ENCODE assay signal across 17 cellular contexts in genomic region chr20:24033560-24033959, GRCh38. TPM values are rescaled to one million over a fixed set of nuclear protein-coding genes. Genes with fewer than 3 reads are reported as not detected.
DNase-seq lines count a peak whose midpoint lies in the region; ATAC-seq and TF ChIP-seq lines count a peak whose summit lies in the region.
"Had no signal": no experiment of that assay in that cellular context is flagged by ENCODE, and none has a peak within 500 bp of the region (broad histone marks: within the 10 kb centered on the region; RNA-seq: fewer than 3 reads in every experiment).

No MANE protein-coding gene starts in this region.

- peaks cover 38% of the 10 kb centered on the region for H3K4me1 ChIP-seq in KMS-11 (ENCODE audit: low read depth, poor library complexity, severe bottlenecking)
- H3K4me1 ChIP-seq: Peyer's patch had no signal

- H3K79me2 ChIP-seq in KMS-11 (ENCODE audit: insufficient read depth, low read depth): no peaks in the 10 kb centered on the region

- no peak overlapping the region for H3K4me3 ChIP-seq in KMS-11 (IDR thresholded peaks at IDR 0.05; ENCODE audit: insufficient read depth, low read depth, low read length)
- H3K4me3 ChIP-seq: Peyer's patch had no signal

- intact Hi-C loops in activated naive CD4-positive, alpha-beta T cell treated with anti-CD3 and anti-CD28 coated beads for 36 hours (cut with micrococcal nuclease): loop anchor here (1.0 to 10.0 kb wide), 4 partner anchors 12 to 1371 kb away; partner anchors contain the start of gene GINS1

- peaks cover 2% of the 10 kb centered on the region for H3K9me3 Mint-ChIP-seq in activated naive CD4-positive, alpha-beta T cell treated with anti-CD3 and anti-CD28 coated beads for 36 hours
- peaks cover 3% of the 10 kb centered on the region for H3K9me3 Mint-ChIP-seq in activated T-helper 17 cell treated with anti-CD3 and anti-CD28 coated beads, Interleukin-2, amount 50 U/mL, for 72 hours
- no peaks in the 10 kb centered on the region for H3K9me3 Mint-ChIP-seq in natural killer cell treated with Interleukin-12 subunit alpha and Interleukin-12 subunit beta and Interleukin-15 and Interleukin-18, amount 100 ng/mL, for 72 hours
- H3K9me3 Mint-ChIP-seq: H9 had no signal

- peaks cover 1% of the 10 kb centered on the region for H3K36me3 Mint-ChIP-seq in activated naive CD4-positive, alpha-beta T cell treated with anti-CD3 and anti-CD28 coated beads for 36 hours (ENCODE audit: low read depth)
- no peaks in the 10 kb centered on the region for H3K36me3 Mint-ChIP-seq in activated T-helper 17 cell treated with anti-CD3 and anti-CD28 coated beads, Interleukin-2, amount 50 U/mL, for 72 hours (ENCODE audit: low read depth)
- peaks cover 5% of the 10 kb centered on the region for H3K36me3 Mint-ChIP-seq in natural killer cell treated with Interleukin-12 subunit alpha and Interleukin-12 subunit beta and Interleukin-15 and Interleukin-18, amount 100 ng/mL, for 72 hours
- H3K36me3 Mint-ChIP-seq: IgD-negative memory B cell had no signal

- H2AFZ ChIP-seq in KMS-11 (ENCODE audit: low read depth): peak overlapping the region; percentile 39

- H4K20me1 ChIP-seq in KMS-11 (ENCODE audit: insufficient read depth): no peaks in the 10 kb centered on the region

- no peaks in the 10 kb centered on the region for H3K27me3 Mint-ChIP-seq in activated naive CD4-positive, alpha-beta T cell treated with anti-CD3 and anti-CD28 coated beads for 36 hours (ENCODE audit: low read depth)
- no peaks in the 10 kb centered on the region for H3K27me3 Mint-ChIP-seq in activated T-helper 17 cell treated with anti-CD3 and anti-CD28 coated beads, Interleukin-2, amount 50 U/mL, for 72 hours
- no peaks in the 10 kb centered on the region for H3K27me3 Mint-ChIP-seq in natural killer cell treated with Interleukin-12 subunit alpha and Interleukin-12 subunit beta and Interleukin-15 and Interleukin-18, amount 100 ng/mL, for 72 hours
- H3K27me3 Mint-ChIP-seq: IgD-negative memory B cell had no signal

- no peaks in the 10 kb centered on the region for H3K36me3 ChIP-seq in KMS-11 (ENCODE audit: insufficient read depth)
- H3K36me3 ChIP-seq: Peyer's patch had no signal

- peak overlapping the region; percentile 67 for H3K27ac ChIP-seq in KMS-11
- H3K27ac ChIP-seq: Peyer's patch had no signal

- CTCF ChIA-PET in activated naive CD4-positive, alpha-beta T cell treated with anti-CD3 and anti-CD28 coated beads for 36 hours (lab: Charles Lee): no interaction called here

- DNase-seq in activated naive CD4-positive, alpha-beta T cell treated with anti-CD3 and anti-CD28 coated beads for 36 hours: no peak
- no peak for DNase-seq in activated naive CD4-positive, alpha-beta T cell (lab: John Stamatoyannopoulos, UW)
- no peak for DNase-seq in natural killer cell treated with Interleukin-12 subunit alpha and Interleukin-12 subunit beta and Interleukin-15 and Interleukin-18, amount 100 ng/mL, for 72 hours (ENCODE audit: low spot score)
- DNase-seq in NCI-H2107 treated with DMSO at 0.1 percent for 48 hours (lab: John Stamatoyannopoulos, UW; ENCODE audit: unreplicated experiment): no peak
- DNase-seq in GM19240 (ENCODE audit: insufficient read length, low spot score): no peak
- no peak for DNase-seq in superior temporal gyrus (ENCODE audit: extremely low spot score)
- DNase-seq: ACHN, H9, NCI-H1436, NCI-H2029 treated with DMSO at 0.1 percent for 48 hours, NCI-H510A treated with DMSO at 0.1 percent for 48 hours, Peyer's patch, Right ventricle myocardium superior had no signal

- no peak overlapping the region for H3K4me3 Mint-ChIP-seq in activated naive CD4-positive, alpha-beta T cell treated with anti-CD3 and anti-CD28 coated beads for 36 hours
- H3K4me3 Mint-ChIP-seq in activated T-helper 17 cell treated with anti-CD3 and anti-CD28 coated beads, Interleukin-2, amount 50 U/mL, for 72 hours: peak overlapping the region; percentile 33
- peak overlapping the region; percentile 79 for H3K4me3 Mint-ChIP-seq in natural killer cell treated with Interleukin-12 subunit alpha and Interleukin-12 subunit beta and Interleukin-15 and Interleukin-18, amount 100 ng/mL, for 72 hours
- H3K4me3 Mint-ChIP-seq: H9, IgD-negative memory B cell had no signal

- H3K9ac ChIP-seq in KMS-11: no peak overlapping the region

- TF ChIP-seq CTCF in KMS-11 (conservative IDR thresholded peaks at IDR 0.05; ENCODE audit: low read depth, low read length): no peak

- peak overlapping the region; percentile 76 for H3K27ac Mint-ChIP-seq in activated naive CD4-positive, alpha-beta T cell treated with anti-CD3 and anti-CD28 coated beads for 36 hours
- H3K27ac Mint-ChIP-seq in activated T-helper 17 cell treated with anti-CD3 and anti-CD28 coated beads, Interleukin-2, amount 50 U/mL, for 72 hours: peak overlapping the region; percentile 42
- peak overlapping the region; percentile 81 to 90 for H3K27ac Mint-ChIP-seq in natural killer cell treated with Interleukin-12 subunit alpha and Interleukin-12 subunit beta and Interleukin-15 and Interleukin-18, amount 100 ng/mL, for 72 hours
- H3K27ac Mint-ChIP-seq: H9 had no signal

- no peaks in the 10 kb centered on the region for H3K27me3 ChIP-seq in KMS-11 (ENCODE audit: insufficient read depth, low read depth)
- H3K27me3 ChIP-seq: Peyer's patch had no signal

- peak overlapping the region; percentile 18 for H3K4me2 ChIP-seq in KMS-11

- ATAC-seq in activated T-helper 17 cell treated with anti-CD3 and anti-CD28 coated beads, Interleukin-2, amount 50 U/mL, for 72 hours (replicated peaks): no peak
- no peak for ATAC-seq in natural killer cell treated with Interleukin-12 subunit alpha and Interleukin-12 subunit beta and Interleukin-15 and Interleukin-18, amount 100 ng/mL, for 72 hours

- H3K4me1 Mint-ChIP-seq in activated naive CD4-positive, alpha-beta T cell treated with anti-CD3 and anti-CD28 coated beads for 36 hours (ENCODE audit: low read depth): peaks cover 19% of the 10 kb centered on the region
- H3K4me1 Mint-ChIP-seq in activated T-helper 17 cell treated with anti-CD3 and anti-CD28 coated beads, Interleukin-2, amount 50 U/mL, for 72 hours: peaks cover 6% of the 10 kb centered on the region
- peaks cover 29 to 46% of the 10 kb centered on the region in 2 donors for H3K4me1 Mint-ChIP-seq in natural killer cell treated with Interleukin-12 subunit alpha and Interleukin-12 subunit beta and Interleukin-15 and Interleukin-18, amount 100 ng/mL, for 72 hours (ENCODE audit: low read depth in 2 of 2)

RNA-seq across cellular contexts. Expression of gene GGTLC1, which starts 45.0 kb away (rescaled TPM):
- not detected for total RNA-seq in activated naive CD4-positive, alpha-beta T cell treated with anti-CD3 and anti-CD28 coated beads for 36 hours
- total RNA-seq in activated T-helper 17 cell treated with anti-CD3 and anti-CD28 coated beads, Interleukin-2, amount 50 U/mL, for 72 hours: not detected
- not detected for total RNA-seq in natural killer cell treated with Interleukin-12 subunit alpha and Interleukin-12 subunit beta and Interleukin-15 and Interleukin-18, amount 100 ng/mL, for 72 hours
- total RNA-seq: H9, HT1080, Peyer's patch, Right ventricle myocardium superior had no signal
